8 cellular contexts compared by ENCODE assay signal in the genomic region with DNA sequence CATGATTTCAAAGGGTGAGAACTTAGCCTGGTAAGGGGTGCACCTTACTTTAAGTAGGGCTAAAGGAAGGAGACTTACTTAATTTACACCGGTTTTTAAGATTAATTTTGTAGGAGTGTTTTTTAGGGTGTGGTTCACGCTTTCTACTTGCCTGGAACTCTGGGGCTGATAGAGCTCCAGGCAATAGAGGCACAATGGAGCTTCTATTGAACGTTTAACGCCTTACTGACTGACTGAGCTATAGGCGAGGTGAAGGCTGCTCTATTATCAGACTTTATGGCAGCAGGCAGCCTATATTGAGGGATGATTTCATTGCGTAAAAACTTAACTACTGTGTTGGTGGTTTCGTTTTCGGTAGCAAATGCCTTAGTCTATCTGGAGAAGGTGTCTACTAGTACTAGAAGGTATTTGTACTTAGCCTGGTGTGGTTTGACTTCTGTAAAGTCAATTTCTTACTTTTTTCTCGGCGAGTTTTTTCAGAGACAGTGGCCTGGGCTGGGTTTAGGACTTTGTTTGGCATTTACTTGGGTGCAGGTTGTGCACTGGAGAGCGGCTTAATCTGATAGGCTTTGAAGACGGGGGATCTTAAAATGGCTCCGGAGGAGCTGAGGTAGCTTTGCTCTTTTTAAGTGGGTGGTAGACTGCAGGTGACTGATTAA.
DNase-seq lines count a peak whose midpoint lies in the region; ATAC-seq and TF ChIP-seq lines count a peak whose summit lies in the region.
"Not testable (repeated sequence)": the region's sequence is repeated elsewhere in the genome, so short reads cannot be mapped to it uniquely, and the experiment has no call there.

No MANE protein-coding gene starts in this region.

- 51% methylated on average over 13 of the region's 13 CpGs for WGBS in heart right ventricle, 2 donors
- WGBS in suprapubic skin, result 45% methylated on average over 13 of the region's 13 CpGs

- not testable (repeated sequence) for DNase-seq in CD8-positive, alpha-beta T cell; PC-9; breast epithelium (ENCODE audit: low spot score in 2 of 2); heart right ventricle; suprapubic skin (ENCODE audit: low spot score in 2 of 2)
- DNase-seq in activated CD4-positive, alpha-beta memory T cell treated with anti-CD3 and anti-CD28 coated beads for 36 hours, result peak; percentile 47
- DNase-seq in activated naive CD4-positive, alpha-beta T cell treated with Interleukin-2 at 50 U/mL for 16 hours, result peak; percentile 15

- peak overlapping the region; percentile 74 for H3K4me3 Mint-ChIP-seq in CD8-positive, alpha-beta T cell
- peak overlapping the region; percentile 80 for H3K4me3 Mint-ChIP-seq in activated CD4-positive, alpha-beta memory T cell treated with anti-CD3 and anti-CD28 coated beads for 36 hours
- peak overlapping the region in 2 of 3 experiments; percentile 72 to 81 for H3K4me3 Mint-ChIP-seq in nephron

- peaks cover 11% of the 10 kb centered on the region for H3K4me1 Mint-ChIP-seq in CD8-positive, alpha-beta T cell (ENCODE audit: low read depth)
- peaks cover 43% of the 10 kb centered on the region for H3K4me1 Mint-ChIP-seq in activated CD4-positive, alpha-beta memory T cell treated with anti-CD3 and anti-CD28 coated beads for 36 hours (ENCODE audit: low read depth)
- peaks cover 58% of the 10 kb centered on the region for H3K4me1 Mint-ChIP-seq in nephron

- H3K36me3 ChIP-seq in CD8-positive, alpha-beta T cell (ENCODE audit: insufficient read depth, low read length); PC-9 (ENCODE audit: low read depth); breast epithelium; heart right ventricle; suprapubic skin: not testable (repeated sequence)

- H3F3A ChIP-seq in PC-9 (ENCODE audit: insufficient read depth, low read depth), result not testable (repeated sequence)

- not testable (repeated sequence) for H3K27me3 Mint-ChIP-seq in CD8-positive, alpha-beta T cell (ENCODE audit: low read depth); activated CD4-positive, alpha-beta memory T cell treated with anti-CD3 and anti-CD28 coated beads for 36 hours; nephron (ENCODE audit: low read depth)

- POLR2A ChIA-PET in CD8-positive, alpha-beta T cell (lab: Charles Lee); activated CD4-positive, alpha-beta memory T cell treated with anti-CD3 and anti-CD28 coated beads for 36 hours (lab: Charles Lee): not testable (repeated sequence)
- POLR2A ChIA-PET in PC-9 (lab: Charles Lee; ENCODE audit: unreplicated experiment), result interaction anchor here (0.6 kb wide), 1 partner anchor 601 kb away, joined by 19 read pairs; no protein-coding TSS in a partner anchor

- H4K20me1 ChIP-seq in PC-9 (ENCODE audit: insufficient read depth), result not testable (repeated sequence)

- BruUV-seq in PC-9 (replicated peaks; lab: Mats Ljungman, UMichigan), result not testable (repeated sequence)

- H3K4me2 ChIP-seq in PC-9, result peak overlapping the region; percentile 17; the same call in 1 of the 2 replicates

- intact Hi-C loops in CD8-positive, alpha-beta T cell (cut with DNase I, micrococcal nuclease); PC-9 (cut with micrococcal nuclease; ENCODE audit: unreplicated experiment); activated CD4-positive, alpha-beta memory T cell treated with anti-CD3 and anti-CD28 coated beads for 36 hours (cut with micrococcal nuclease); breast epithelium (cut with DNase I; ENCODE audit: low total_unique reads); heart right ventricle (cut with DNase I): not testable (repeated sequence)

- H3K27ac Mint-ChIP-seq in CD8-positive, alpha-beta T cell, result peak overlapping the region; percentile 81
- peak overlapping the region; percentile 92 for H3K27ac Mint-ChIP-seq in activated CD4-positive, alpha-beta memory T cell treated with anti-CD3 and anti-CD28 coated beads for 36 hours
- H3K27ac Mint-ChIP-seq in nephron, result peak overlapping the region; percentile 88 to 96 (median 89)

- not testable (repeated sequence) for H3K9me3 Mint-ChIP-seq in CD8-positive, alpha-beta T cell; activated CD4-positive, alpha-beta memory T cell treated with anti-CD3 and anti-CD28 coated beads for 36 hours; nephron

- CTCF ChIA-PET in CD8-positive, alpha-beta T cell (lab: Charles Lee); PC-9 (lab: Charles Lee): not testable (repeated sequence)
- CTCF ChIA-PET in activated CD4-positive, alpha-beta memory T cell treated with anti-CD3 and anti-CD28 coated beads for 36 hours (lab: Charles Lee), result interaction anchor here (2.8 kb wide), 1 partner anchor 71 kb away, joined by 17 read pairs; no protein-coding TSS in a partner anchor

- not testable (repeated sequence) for H3K4me3 ChIP-seq in CD8-positive, alpha-beta T cell (ENCODE audit: low read depth, low read length); PC-9
- peak overlapping the region in 2 of 3 donors; percentile 35 to 38 for H3K4me3 ChIP-seq in breast epithelium
- H3K4me3 ChIP-seq in heart right ventricle, result peak overlapping the region in 8 of 10 donors; percentile 3 to 38 (median 30)
- H3K4me3 ChIP-seq in suprapubic skin, result peak overlapping the region; percentile 35

- TF ChIP-seq POLR2A in breast epithelium (IDR thresholded peaks at IDR 0.05); suprapubic skin (IDR thresholded peaks at IDR 0.05): not testable (repeated sequence)

- H2AFZ ChIP-seq in PC-9, result not testable (repeated sequence)

- H3K27ac ChIP-seq in CD8-positive, alpha-beta T cell (ENCODE audit: low read depth, low read length); PC-9: not testable (repeated sequence)
- H3K27ac ChIP-seq in breast epithelium (peak overlapping the region in 1 of 2 donors; percentile 33), heart right ventricle (peak overlapping the region in 1 of 10 donors; percentile 36), suprapubic skin (peak overlapping the region; percentile 64)

- H3K27me3 ChIP-seq in CD8-positive, alpha-beta T cell (ENCODE audit: insufficient read depth, low read length); breast epithelium; heart right ventricle; suprapubic skin: not testable (repeated sequence)
- H3K27me3 ChIP-seq in PC-9 (ENCODE audit: insufficient read depth, low read depth), result peaks cover 91% of the 10 kb centered on the region

- not testable (repeated sequence) for H3K9me3 ChIP-seq in CD8-positive, alpha-beta T cell (ENCODE audit: low read length); PC-9 (ENCODE audit: insufficient read depth, low read depth); breast epithelium; heart right ventricle; suprapubic skin

- TF ChIP-seq CTCF in CD8-positive, alpha-beta T cell (IDR thresholded peaks at IDR 0.05); PC-9 (conservative IDR thresholded peaks at IDR 0.05); breast epithelium (IDR thresholded peaks at IDR 0.05); heart right ventricle (IDR thresholded peaks at IDR 0.05); nephron (IDR thresholded peaks at IDR 0.05; ENCODE audit: unreplicated experiment in 3 of 3); suprapubic skin (IDR thresholded peaks at IDR 0.05): not testable (repeated sequence)

- not testable (repeated sequence) for H3K9me2 ChIP-seq in PC-9 (ENCODE audit: insufficient read depth)

- not testable (repeated sequence) for TF ChIP-seq EP300 in suprapubic skin (IDR thresholded peaks at IDR 0.05)

- not testable (repeated sequence) for ATAC-seq in CD8-positive, alpha-beta T cell; heart right ventricle

- H3K79me2 ChIP-seq in PC-9 (ENCODE audit: low read depth), result not testable (repeated sequence)

- not testable (repeated sequence) for H3K36me3 Mint-ChIP-seq in CD8-positive, alpha-beta T cell; activated CD4-positive, alpha-beta memory T cell treated with anti-CD3 and anti-CD28 coated beads for 36 hours; nephron (ENCODE audit: low read depth)

- not testable (repeated sequence) for H3K4me1 ChIP-seq in CD8-positive, alpha-beta T cell (ENCODE audit: insufficient read depth, low read length); PC-9 (replicated peaks; ENCODE audit: insufficient read depth); breast epithelium
- peaks cover 0 to 13% (median 0%) of the 10 kb centered on the region in 9 donors for H3K4me1 ChIP-seq in heart right ventricle
- peaks cover 13% of the 10 kb centered on the region for H3K4me1 ChIP-seq in suprapubic skin
